Comparison of ENCODE assay signal across 9 cellular contexts in the genomic region with DNA sequence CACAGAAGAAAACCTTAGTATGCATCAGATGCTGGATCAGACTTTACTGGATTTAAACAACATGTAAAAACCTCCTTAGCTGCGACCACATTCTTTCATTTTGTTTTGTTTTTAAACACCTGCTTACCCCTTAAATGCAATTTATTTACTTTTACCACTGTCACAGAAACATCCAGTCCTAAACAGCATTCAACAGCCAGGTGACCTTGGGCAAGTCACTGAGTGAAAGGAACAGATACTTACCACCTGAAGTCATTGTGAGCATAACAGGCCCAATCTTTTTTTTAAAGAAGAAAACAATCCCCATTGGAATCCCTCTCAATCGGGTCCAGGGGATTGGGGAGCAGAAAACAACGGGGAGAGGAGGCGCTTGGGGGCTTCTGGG. TPM values are rescaled to one million over a fixed set of nuclear protein-coding genes. Genes with fewer than 3 reads are reported as not detected.
DNase-seq lines count a peak whose midpoint lies in the region; ATAC-seq and TF ChIP-seq lines count a peak whose summit lies in the region.
"Had no signal": no experiment of that assay in that cellular context is flagged by ENCODE, and none has a peak within 500 bp of the region (broad histone marks: within the 10 kb centered on the region; RNA-seq: fewer than 3 reads in every experiment).

No MANE protein-coding gene starts in this region.

- H3K36me3 ChIP-seq in heart right ventricle (peaks cover 0 to 29% (median 7%) of the 10 kb centered on the region in 9 donors), KMS-11 (ENCODE audit: insufficient read depth) (no peaks in the 10 kb centered on the region)

- 14 to 20% methylated on average over 4 of the region's 4 CpGs for WGBS in heart right ventricle, 2 donors

- H3K9me3 Mint-ChIP-seq in neural crest cell: no peaks in the 10 kb centered on the region

- H3K27ac ChIP-seq in heart right ventricle (peak overlapping the region in 9 of 10 donors; percentile 10 to 87 (median 64)), KMS-11 (no peak overlapping the region)

- DNase-seq in heart right ventricle (no peak), left cardiac atrium (no peak), dermis blood vessel endothelial cell (peak; percentile 13), neural crest cell (ENCODE audit: low read depth, low spot score) (no peak), NCI-H446 (lab: John Stamatoyannopoulos, UW) (no peak), LoVo (ENCODE audit: low spot score) (no peak), NCI-H1048 (lab: John Stamatoyannopoulos, UW) (no peak)

- H3K36me3 Mint-ChIP-seq in neural crest cell (ENCODE audit: low read depth): no peaks in the 10 kb centered on the region

- ATAC-seq in heart right ventricle (peak in 1 of 8 donors; percentile 11), left cardiac atrium (no peak)

- intact Hi-C loops in heart right ventricle (cut with DNase I) (loop anchor here in 1 of 10 donors (5.0 kb wide), 1 partner anchor 46 kb away; no protein-coding TSS in a partner anchor), left cardiac atrium (cut with DNase I) (no loop called here)

- H3K4me1 Mint-ChIP-seq in neural crest cell: peaks cover 29% of the 10 kb centered on the region

- peak overlapping the region; percentile 52; the same call in 1 of the 2 replicates for H3K9ac ChIP-seq in KMS-11

- no peaks in the 10 kb centered on the region for H3K79me2 ChIP-seq in KMS-11 (ENCODE audit: insufficient read depth, low read depth)

- peaks cover 27% of the 10 kb centered on the region for H3K27me3 Mint-ChIP-seq in neural crest cell (ENCODE audit: low read depth)

- peak overlapping the region; percentile 78 for H2AFZ ChIP-seq in KMS-11 (ENCODE audit: low read depth)

- H3K9me3 ChIP-seq in heart right ventricle: no peaks in the 10 kb centered on the region

- H3K4me1 ChIP-seq in heart right ventricle: peaks cover 3 to 38% (median 14%) of the 10 kb centered on the region in 9 donors
- H3K4me1 ChIP-seq in KMS-11 (ENCODE audit: low read depth, poor library complexity, severe bottlenecking): peaks cover 39% of the 10 kb centered on the region

- H3K4me3 ChIP-seq in heart right ventricle: peak overlapping the region; percentile 45 to 87 (median 76)
- no peak overlapping the region for H3K4me3 ChIP-seq in KMS-11 (IDR thresholded peaks at IDR 0.05; ENCODE audit: insufficient read depth, low read depth, low read length)

- no peaks in the 10 kb centered on the region for H3K27me3 ChIP-seq in heart right ventricle
- no peaks in the 10 kb centered on the region for H3K27me3 ChIP-seq in KMS-11 (ENCODE audit: insufficient read depth, low read depth)

- H3K27ac Mint-ChIP-seq in neural crest cell (ENCODE audit: unreplicated experiment): peak overlapping the region; percentile 51

- H3K4me3 Mint-ChIP-seq in neural crest cell: peak overlapping the region; percentile 96

- TF ChIP-seq CTCF in heart right ventricle (IDR thresholded peaks at IDR 0.05): no peak
- no peak for TF ChIP-seq CTCF in KMS-11 (conservative IDR thresholded peaks at IDR 0.05; ENCODE audit: low read depth, low read length)
- no peak for TF ChIP-seq CTCF in neural crest cell (conservative IDR thresholded peaks at IDR 0.05)

- no peaks in the 10 kb centered on the region for H4K20me1 ChIP-seq in KMS-11 (ENCODE audit: insufficient read depth)

- H3K4me2 ChIP-seq in KMS-11: peak overlapping the region; percentile 78

RNA-seq across cellular contexts. Expression of a gene that starts 0.4 kb away (rescaled TPM):
- total RNA-seq in heart right ventricle: 1 to 10 TPM in 6 of 10 donors, under 1 TPM in 4; 0.70 to 3.5 (median 1.2) TPM
- polyA plus RNA-seq in heart right ventricle: 1 to 10 TPM; 2.5 to 4.7 TPM
- total RNA-seq in left cardiac atrium: 1 to 10 TPM; 2.0 to 5.7 TPM
- 2.1 and 2.6 TPM in 2 replicates for total RNA-seq in dermis blood vessel endothelial cell
- 2.4 and 2.7 TPM in 2 replicates for total RNA-seq in neural crest cell

RNA-seq across cellular contexts. Expression of a gene that starts 50.5 kb away (rescaled TPM):
- total RNA-seq in heart right ventricle (not detected), left cardiac atrium (not detected), dermis blood vessel endothelial cell (0.05 TPM in 1 of 2 replicates, not detected in the other), neural crest cell (not detected in 2 replicates)
- polyA plus RNA-seq in heart right ventricle: under 1 TPM in 1 of 2 donors, not detected in 1; under 0.01 TPM
- total RNA-seq: glomerular endothelial cell had no signal
